27 cellular contexts compared by ENCODE assay signal in genomic region chr14:86115972-86116371, GRCh38.
"Had no signal": no experiment of that assay in that cellular context is flagged by ENCODE, and none has a peak within 500 bp of the region (broad histone marks: within the 10 kb centered on the region; RNA-seq: fewer than 3 reads in every experiment).

No MANE protein-coding gene starts in this region.

- H3K27ac ChIP-seq: stomach, suprapubic skin, testis, thoracic aorta, thyroid gland, tibial artery, tibial nerve, transverse colon, upper lobe of left lung, upper lobe of right lung, uterus, vagina had no signal

- H3K9me3 ChIP-seq: stomach, suprapubic skin, testis, thoracic aorta, thyroid gland, tibial artery, tibial nerve, transverse colon, upper lobe of left lung, upper lobe of right lung, uterus, vagina had no signal

- ATAC-seq: stimulated activated effector memory CD8-positive, alpha-beta T cell treated with anti-CD3 and anti-CD28 coated beads, Interleukin-12 subunit alpha, Interleukin-12 subunit beta, amount 100 ng/mL, for 72 hours; stimulated activated memory B cell treated with anti-CD40 and anti-IgM and Interleukin-4, amounts not matched to agents 10 μg/mL and 1 μg/mL and 100 μg/mL, for 72 hours; stimulated activated naive CD8-positive, alpha-beta T cell treated with anti-CD3 and anti-CD28 coated beads, Interleukin-15, amount 100 ng/mL, for 72 hours; stimulated activated naive CD8-positive, alpha-beta T cell treated with anti-CD3 and anti-CD28 coated beads, Interleukin-15, Interleukin-2, amounts not matched to agents 100 U/mL and 50 U/mL, for 24 hours; upper lobe of right lung had no signal

- H3K36me3 ChIP-seq: stomach, suprapubic skin, thoracic aorta, thyroid gland, tibial artery, tibial nerve, transverse colon, upper lobe of left lung, upper lobe of right lung, uterus, vagina had no signal

- H3K4me1 ChIP-seq: stomach, suprapubic skin, testis, thyroid gland, tibial artery, tibial nerve, transverse colon, upper lobe of left lung, upper lobe of right lung, uterus, vagina had no signal

- H3K27me3 Mint-ChIP-seq: stimulated activated memory B cell treated with anti-CD40 and anti-IgM and Interleukin-4, amounts not matched to agents 10 μg/mL and 1 μg/mL and 100 μg/mL, for 72 hours; stimulated activated naive CD8-positive, alpha-beta T cell treated with anti-CD3 and anti-CD28 coated beads, Interleukin-15, amount 100 ng/mL, for 72 hours; stimulated activated naive CD8-positive, alpha-beta T cell treated with anti-CD3 and anti-CD28 coated beads, Interleukin-15, Interleukin-2, amounts not matched to agents 100 ng/mL and 50 ng/mL, for 24 hours; type B pancreatic cell had no signal

- DNase-seq: stimulated activated CD4-positive, alpha-beta T cell treated with anti-CD3 and anti-CD28 coated beads, Interleukin-2, amount 100 ng/mL, for 48 hours; stimulated activated CD4-positive, alpha-beta T cell treated with anti-CD3 and anti-CD28 coated beads, Interleukin-4, amount 100 ng/mL, for 1 hour; stimulated activated CD4-positive, alpha-beta T cell treated with anti-CD3 and anti-CD28 coated beads, Interleukin-4, amount 100 ng/mL, for 24 hours; stimulated activated CD4-positive, alpha-beta T cell treated with anti-CD3 and anti-CD28 coated beads, Interleukin-4, amount 100 ng/mL, for 4 hours; stimulated activated CD8-positive, alpha-beta memory T cell treated with anti-CD3 and anti-CD28 coated beads, Interleukin-4, amount 100 ng/mL, for 48 hours; stimulated activated naive CD4-positive, alpha-beta T cell; stimulated activated naive CD4-positive, alpha-beta T cell treated with Interleukin-2 at 50 U/mL for 16 hours; stimulated activated naive CD8-positive, alpha-beta T cell treated with anti-CD3 and anti-CD28 coated beads, Interleukin-15, amount 100 ng/mL, for 72 hours; stimulated activated naive CD8-positive, alpha-beta T cell treated with anti-CD3 and anti-CD28 coated beads, Interleukin-15, Interleukin-2, amounts not matched to agents 100 U/mL and 50 U/mL, for 24 hours; stomach; substantia nigra; testis; thyroid gland; tibial artery; transverse colon; trophoblast cell; upper lobe of left lung; upper lobe of right lung; uterus had no signal

- H3K27ac Mint-ChIP-seq: stimulated activated effector memory CD8-positive, alpha-beta T cell treated with anti-CD3 and anti-CD28 coated beads, Interleukin-12 subunit alpha, Interleukin-12 subunit beta, amount 100 ng/mL, for 72 hours; stimulated activated memory B cell treated with anti-CD40 and anti-IgM and Interleukin-4, amounts not matched to agents 10 μg/mL and 1 μg/mL and 100 μg/mL, for 72 hours; stimulated activated naive CD8-positive, alpha-beta T cell treated with anti-CD3 and anti-CD28 coated beads, Interleukin-15, amount 100 ng/mL, for 72 hours; stimulated activated naive CD8-positive, alpha-beta T cell treated with anti-CD3 and anti-CD28 coated beads, Interleukin-15, Interleukin-2, amounts not matched to agents 100 ng/mL and 50 ng/mL, for 24 hours; type B pancreatic cell had no signal

- H3K27me3 ChIP-seq: stomach, suprapubic skin, testis, thyroid gland, tibial artery, tibial nerve, transverse colon, upper lobe of left lung, upper lobe of right lung, uterus, vagina had no signal

- H3K4me3 ChIP-seq: stomach, suprapubic skin, testis, thoracic aorta, thyroid gland, tibial artery, tibial nerve, transverse colon, upper lobe of left lung, upper lobe of right lung, uterus, vagina had no signal

- H3K36me3 Mint-ChIP-seq: stimulated activated effector memory CD8-positive, alpha-beta T cell treated with anti-CD3 and anti-CD28 coated beads, Interleukin-12 subunit alpha, Interleukin-12 subunit beta, amount 100 ng/mL, for 72 hours; stimulated activated memory B cell treated with anti-CD40 and anti-IgM and Interleukin-4, amounts not matched to agents 10 μg/mL and 1 μg/mL and 100 μg/mL, for 72 hours; type B pancreatic cell had no signal

- H3K4me3 Mint-ChIP-seq: stimulated activated effector memory CD8-positive, alpha-beta T cell treated with anti-CD3 and anti-CD28 coated beads, Interleukin-12 subunit alpha, Interleukin-12 subunit beta, amount 100 ng/mL, for 72 hours; stimulated activated memory B cell treated with anti-CD40 and anti-IgM and Interleukin-4, amounts not matched to agents 10 μg/mL and 1 μg/mL and 100 μg/mL, for 72 hours; stimulated activated naive CD8-positive, alpha-beta T cell treated with anti-CD3 and anti-CD28 coated beads, Interleukin-15, amount 100 ng/mL, for 72 hours; stimulated activated naive CD8-positive, alpha-beta T cell treated with anti-CD3 and anti-CD28 coated beads, Interleukin-15, Interleukin-2, amounts not matched to agents 100 ng/mL and 50 ng/mL, for 24 hours; type B pancreatic cell had no signal

- H3K9me3 Mint-ChIP-seq: type B pancreatic cell had no signal

- H3K4me1 Mint-ChIP-seq: stimulated activated effector memory CD8-positive, alpha-beta T cell treated with anti-CD3 and anti-CD28 coated beads, Interleukin-12 subunit alpha, Interleukin-12 subunit beta, amount 100 ng/mL, for 72 hours; stimulated activated memory B cell treated with anti-CD40 and anti-IgM and Interleukin-4, amounts not matched to agents 10 μg/mL and 1 μg/mL and 100 μg/mL, for 72 hours; stimulated activated naive CD8-positive, alpha-beta T cell treated with anti-CD3 and anti-CD28 coated beads, Interleukin-15, amount 100 ng/mL, for 72 hours had no signal
